Comparison of ENCODE assay signal across 8 cellular contexts in the genomic region with DNA sequence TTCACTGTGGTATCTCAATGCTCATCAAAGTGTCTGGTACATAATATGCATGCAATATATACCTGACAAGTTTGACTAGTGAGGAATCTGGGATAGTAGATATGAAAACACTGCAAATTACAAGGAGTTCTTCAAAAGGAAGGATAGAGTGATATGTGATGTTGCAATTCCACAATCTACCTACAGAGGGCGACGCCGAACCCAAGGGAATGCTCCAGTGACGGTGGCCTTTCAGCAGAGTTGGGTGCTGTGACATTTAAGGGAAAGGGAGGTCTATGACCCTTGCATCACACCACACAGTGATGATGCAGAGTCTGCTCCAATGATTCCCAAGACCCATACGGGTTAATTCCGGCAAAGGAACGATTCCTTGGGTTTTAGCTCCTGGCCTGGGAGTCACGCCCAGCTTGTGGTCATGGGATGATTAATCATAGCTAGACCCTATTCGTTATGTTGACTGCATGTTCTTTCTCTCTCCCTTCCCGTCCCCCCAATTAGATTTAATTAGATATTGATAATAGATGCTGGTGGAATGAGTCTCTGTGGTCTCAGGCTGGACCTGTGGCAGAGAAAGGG.
DNase-seq lines count a peak whose midpoint lies in the region; ATAC-seq and TF ChIP-seq lines count a peak whose summit lies in the region.

No MANE protein-coding gene starts in this region.

- no peak overlapping the region for H3K27ac ChIP-seq in hepatocyte
- H3K27ac ChIP-seq in upper lobe of left lung = no peak overlapping the region

- no peaks in the 10 kb centered on the region for H3K9me3 ChIP-seq in hepatocyte (ENCODE audit: low read depth)
- no peaks in the 10 kb centered on the region for H3K9me3 ChIP-seq in upper lobe of left lung

- no peaks in the 10 kb centered on the region for H4K20me1 ChIP-seq in hepatocyte (ENCODE audit: insufficient read depth, poor library complexity, severe bottlenecking)

- TF ChIP-seq CTCF in BJ (IDR thresholded peaks at IDR 0.05; ENCODE audit: insufficient read depth, low read depth, low read length) (peak; percentile 44), GM13977 (IDR thresholded peaks at IDR 0.05; ENCODE audit: extremely low read depth, insufficient read depth, missing control alignments) (peak; percentile 74), hepatocyte (IDR thresholded peaks at IDR 0.05; ENCODE audit: poor library complexity) (peak; percentile 49), upper lobe of left lung (IDR thresholded peaks at IDR 0.05) (peak in 4 of 6 experiments; percentile 23 to 55 (median 48))

- in situ Hi-C loops in GM13977 (cut with MboI; ENCODE audit: low pct_unique_long_range_greater_than_20kb, low sequenced_read_pairs, unreplicated experiment) = no loop called here

- no peak for ATAC-seq in upper lobe of left lung (ENCODE audit: low FRiP score in 2 of 2)
- no peak for ATAC-seq in HG02623 (IDR thresholded peaks at IDR 0.05; ENCODE audit: unreplicated experiment)
- ATAC-seq in GM19395 (IDR thresholded peaks at IDR 0.05; ENCODE audit: unreplicated experiment) = no peak

- WGBS in hepatocyte (ENCODE audit: low lambda C conversion rate, missing lambda C conversion rate) = 46% methylated on average over 10 of the region's 10 CpGs
- 32 to 38% methylated on average over 10 of the region's 10 CpGs for WGBS in upper lobe of left lung, 2 donors

- H3K4me2 ChIP-seq in hepatocyte = no peak overlapping the region

- DNase-seq in BJ (ENCODE audit: low read depth) (no peak), GM13977 (ENCODE audit: low spot score) (peak; percentile 46), RPMI8226 (peak; percentile 68), hepatocyte (ENCODE audit: low spot score) (peak; percentile 38), upper lobe of left lung (no peak), SIG-M5 treated with dmso at 0.1 percent for 504 hours (lab: John Stamatoyannopoulos, UW; ENCODE audit: unreplicated experiment) (no peak)

- no peak for TF ChIP-seq POLR2A in upper lobe of left lung (IDR thresholded peaks at IDR 0.05)

- no peak overlapping the region for H3K4me3 ChIP-seq in BJ (ENCODE audit: low read depth, low read length)
- no peak overlapping the region for H3K4me3 ChIP-seq in hepatocyte
- no peak overlapping the region for H3K4me3 ChIP-seq in upper lobe of left lung

- no peak overlapping the region for H2AFZ ChIP-seq in hepatocyte

- H3K4me1 ChIP-seq in hepatocyte (ENCODE audit: insufficient read depth) (no peaks in the 10 kb centered on the region), upper lobe of left lung (no peaks in the 10 kb centered on the region)

- no peaks in the 10 kb centered on the region for H3K36me3 ChIP-seq in BJ (ENCODE audit: control insufficient read depth, insufficient read depth, low read length)
- no peaks in the 10 kb centered on the region for H3K36me3 ChIP-seq in hepatocyte (replicated peaks; ENCODE audit: insufficient read depth, low read depth)
- no peaks in the 10 kb centered on the region for H3K36me3 ChIP-seq in upper lobe of left lung

- POLR2A ChIA-PET in BJ (lab: Charles Lee) = no interaction called here

- no peaks in the 10 kb centered on the region for H3K9me2 ChIP-seq in hepatocyte (replicated peaks; ENCODE audit: insufficient read depth)

- TF ChIP-seq EP300 in upper lobe of left lung (IDR thresholded peaks at IDR 0.05) = no peak

- CTCF ChIA-PET in BJ (lab: Yijun Ruan, JAX) = interaction anchor here (0.6 to 1.1 kb wide), 3 partner anchors 11 to 17 kb away, joined by 3 read pairs; no protein-coding TSS in a partner anchor

- no peaks in the 10 kb centered on the region for H3K79me2 ChIP-seq in hepatocyte

- H3K27me3 ChIP-seq in BJ (ENCODE audit: control insufficient read depth, insufficient read depth, low read length) (no peaks in the 10 kb centered on the region), hepatocyte (peaks cover 3% of the 10 kb centered on the region), upper lobe of left lung (no peaks in the 10 kb centered on the region)

Comparison
In these comparisons a context has a peak if more than half of its experiments do, and no peak if none do; other contexts are left out.
1. DNase-seq: peak in GM13977 (single experiment), RPMI8226 (single experiment) and hepatocyte (single experiment); none in BJ (single experiment), upper lobe of left lung (0 of 2) and SIG-M5 treated with dmso at 0.1 percent for 504 hours (single experiment).
2. Peak in every context shown above with its lines, with median percentiles within 50 percentile points of each other: CTCF ChIP-seq.